13 cellular contexts compared by ENCODE assay signal in the genomic region with DNA sequence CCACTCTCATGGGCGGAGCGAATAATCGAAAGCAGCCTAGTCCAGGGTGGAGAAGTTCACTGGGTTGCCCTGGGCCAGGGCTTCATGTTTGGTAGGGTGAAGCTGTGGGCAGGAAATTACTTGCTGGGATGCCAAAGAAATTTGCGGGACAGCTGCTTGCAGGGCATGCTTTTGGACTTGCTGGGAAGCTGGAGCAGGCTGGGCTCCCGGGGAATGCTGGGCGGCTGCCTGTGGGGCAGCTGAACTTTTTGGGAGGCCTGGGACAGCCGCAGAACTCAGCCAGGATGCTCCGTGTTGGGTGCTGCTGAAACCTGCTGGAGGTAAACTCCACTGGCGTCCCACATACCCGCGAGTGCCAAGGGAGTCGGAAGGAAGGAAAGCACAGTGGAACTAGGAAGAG. TPM values are rescaled to one million over a fixed set of nuclear protein-coding genes. Genes with fewer than 3 reads are reported as not detected.
DNase-seq lines count a peak whose midpoint lies in the region; ATAC-seq and TF ChIP-seq lines count a peak whose summit lies in the region.
"Had no signal": no experiment of that assay in that cellular context is flagged by ENCODE, and none has a peak within 500 bp of the region (broad histone marks: within the 10 kb centered on the region; RNA-seq: fewer than 3 reads in every experiment).

No MANE protein-coding gene starts in this region.

- H3K9me3 ChIP-seq in GM23248 (ENCODE audit: low read depth) (no peaks in the 10 kb centered on the region), right cardiac atrium (ENCODE audit: control insufficient read depth, low read length) (no peaks in the 10 kb centered on the region)
- H3K9me3 ChIP-seq: adrenal gland had no signal

- WGBS in GM23248 (ENCODE audit: low coverage in 1 of 2, low lambda C conversion rate in 2 of 2, missing lambda C conversion rate in 2 of 2), 2 experiments, result 6 to 12% methylated on average over 12 of the region's 12 CpGs
- WGBS in right cardiac atrium, result 52% methylated on average over 12 of the region's 12 CpGs

- H3K4me1 ChIP-seq in GM23248 (ENCODE audit: insufficient read depth) (peaks cover 19% of the 10 kb centered on the region), right cardiac atrium (ENCODE audit: control insufficient read depth, insufficient read depth, low read length) (peaks cover 10% of the 10 kb centered on the region)
- H3K4me1 ChIP-seq: adrenal gland had no signal

- H4K20me1 ChIP-seq in GM23248 (ENCODE audit: insufficient read depth), result no peaks in the 10 kb centered on the region

- peaks cover 36% of the 10 kb centered on the region for H3F3A ChIP-seq in GM23248 (ENCODE audit: insufficient read depth)

- H3K4me3 ChIP-seq in GM23248 (no peak overlapping the region), coronary artery (peak overlapping the region; percentile 33), right cardiac atrium (ENCODE audit: low read length) (no peak overlapping the region)
- H3K4me3 ChIP-seq: adrenal gland had no signal

- TF ChIP-seq CTCF in coronary artery (IDR thresholded peaks at IDR 0.05) (no peak), GM20000 (IDR thresholded peaks at IDR 0.05; ENCODE audit: extremely low read depth, missing control alignments) (no peak)

- H3K36me3 ChIP-seq in GM23248 (ENCODE audit: low read depth), result no peaks in the 10 kb centered on the region
- H3K36me3 ChIP-seq: adrenal gland, WERI-Rb-1 had no signal

- no peaks in the 10 kb centered on the region for H3K9me2 ChIP-seq in GM23248 (ENCODE audit: insufficient read depth)

- in situ Hi-C loops in GM23248 (cut with MboI), result no loop called here

- DNase-seq in GM23248, result peak; percentile 49
- DNase-seq in coronary artery (ENCODE audit: low spot score), result no peak
- DNase-seq in right cardiac atrium, result no peak
- DNase-seq in stromal cell of bone marrow (ENCODE audit: low read depth), result peak; percentile 25
- DNase-seq in NCI-H524 treated with DMSO at 0.1 percent for 48 hours (lab: John Stamatoyannopoulos, UW), result no peak
- no peak for DNase-seq in GM20000 (ENCODE audit: low spot score)
- DNase-seq: NCI-H146; NCI-H226; nephron progenitor cell; stimulated activated naive CD8-positive, alpha-beta T cell treated with anti-CD3 and anti-CD28 coated beads, Interleukin-15, Interleukin-2, amounts not matched to agents 100 U/mL and 50 U/mL, for 24 hours; WERI-Rb-1 had no signal

- H3K27ac ChIP-seq in GM23248 (peak overlapping the region; percentile 56), coronary artery (peak overlapping the region; percentile 62 to 81), right cardiac atrium (ENCODE audit: low read length) (no peak overlapping the region)
- H3K27ac ChIP-seq: adrenal gland, WERI-Rb-1 had no signal

- H3K27me3 ChIP-seq in GM23248 (replicated peaks; ENCODE audit: insufficient read depth), result no peaks in the 10 kb centered on the region
- H3K27me3 ChIP-seq in right cardiac atrium (ENCODE audit: control insufficient read depth, insufficient read depth), result no peaks in the 10 kb centered on the region
- H3K27me3 ChIP-seq: adrenal gland had no signal

- H3K9ac ChIP-seq in GM23248, result peak overlapping the region; percentile 45

- H3K4me2 ChIP-seq in GM23248 (ENCODE audit: unreplicated experiment), result peak overlapping the region; percentile 48

- peak; percentile 17 to 42 for ATAC-seq in right cardiac atrium
- no peak for ATAC-seq in HG03520 (IDR thresholded peaks at IDR 0.05; ENCODE audit: unreplicated experiment)
- ATAC-seq: stimulated activated naive CD8-positive, alpha-beta T cell treated with anti-CD3 and anti-CD28 coated beads, Interleukin-15, Interleukin-2, amounts not matched to agents 100 U/mL and 50 U/mL, for 24 hours had no signal

- no peaks in the 10 kb centered on the region for H3K79me2 ChIP-seq in GM23248 (ENCODE audit: insufficient read depth)

- H2AFZ ChIP-seq in GM23248, result no peak overlapping the region

- intact Hi-C loops in right cardiac atrium (cut with DNase I), result no loop called here

RNA-seq across cellular contexts. Expression of a gene that starts 31.9 kb away (rescaled TPM):
- 35.5 and 38.4 TPM in 2 replicates for total RNA-seq in GM23248 (2014; rRNA removed; shearing (Covaris generic))
- polyA plus RNA-seq in GM23248 (2016; fragmentation: Nextera tagmentation; extraction: Ambion mirVana) (31.5 and 35.3 TPM in 2 replicates), right cardiac atrium (46.0 TPM)
- total RNA-seq in right cardiac atrium, result 10 to 100 TPM; 49.6 to 74.8 (median 68.5) TPM

Comparison
In these comparisons a context has a peak if more than half of its experiments do, and no peak if none do; other contexts are left out.
1. DNase-seq: peak in GM23248 (single experiment) and stromal cell of bone marrow (single experiment); none in coronary artery (single experiment), right cardiac atrium (0 of 3), NCI-H524 treated with DMSO at 0.1 percent for 48 hours (single experiment) and GM20000 (single experiment).